ENCODE assay signal across 8 cellular contexts in the genomic region with DNA sequence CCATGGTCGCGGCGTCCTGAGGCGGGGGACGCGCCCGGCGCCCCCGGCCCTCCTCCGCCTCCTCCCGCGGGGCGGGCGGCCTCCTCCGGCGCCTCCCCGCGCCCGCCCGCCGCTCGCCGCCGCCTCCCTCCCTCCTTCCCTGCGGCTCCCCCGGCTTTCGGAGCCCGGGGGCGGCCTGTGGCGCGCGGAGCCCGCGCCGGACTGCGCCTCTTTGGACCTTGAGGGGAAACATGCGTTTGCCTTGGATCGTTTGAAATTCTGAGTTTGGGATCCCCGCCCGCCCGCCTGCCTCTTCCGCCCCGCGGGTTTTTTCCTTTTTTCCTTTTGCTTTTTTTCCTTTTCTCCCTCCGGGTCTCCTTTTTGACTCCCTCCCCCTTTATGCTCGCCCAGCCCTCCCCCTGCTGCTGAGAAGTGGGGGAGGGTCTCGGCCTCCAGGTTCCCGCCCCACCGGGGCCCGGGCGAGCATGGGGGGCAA. TPM values are rescaled to one million over a fixed set of nuclear protein-coding genes. Genes with fewer than 3 reads are reported as not detected.
DNase-seq lines count a peak whose midpoint lies in the region; ATAC-seq and TF ChIP-seq lines count a peak whose summit lies in the region.

No MANE protein-coding gene starts in this region.

- H3K4me3 Mint-ChIP-seq in CD14-positive monocyte (peak overlapping the region; percentile 88 to 91), nephron progenitor cell (peak overlapping the region; percentile 94)
- peak overlapping the region; percentile 73 for H3K4me3 Mint-ChIP-seq in activated CD4-positive, alpha-beta T cell treated with anti-CD3 and anti-CD28 coated beads, Interleukin-2, amount 10 ng/mL, durations not matched to agents 7 days and 5 days

- H3K36me3 ChIP-seq in fibroblast of lung (ENCODE audit: control insufficient read depth, insufficient read depth, low read length) = no peaks in the 10 kb centered on the region

- H3K27ac Mint-ChIP-seq in CD14-positive monocyte (peak overlapping the region in 5 of 7 donors; percentile 6 to 76 (median 73)), nephron progenitor cell (no peak overlapping the region)
- H3K27ac Mint-ChIP-seq in activated CD4-positive, alpha-beta T cell treated with anti-CD3 and anti-CD28 coated beads, Interleukin-2, amount 10 ng/mL, durations not matched to agents 7 days and 5 days = peak overlapping the region; percentile 77

- H3K9ac ChIP-seq in fibroblast of lung (ENCODE audit: insufficient read depth, low read length) = peak overlapping the region; percentile 71

- POLR2A ChIA-PET in activated CD4-positive, alpha-beta T cell treated with anti-CD3 and anti-CD28 coated beads, Interleukin-2, amount 10 ng/mL, durations not matched to agents 7 days and 5 days (lab: Charles Lee) = no interaction called here

- peaks cover 8% of the 10 kb centered on the region for H3K4me1 ChIP-seq in fibroblast of lung (ENCODE audit: control insufficient read depth, extremely low read depth, insufficient read depth, low read length)

- H3K4me1 Mint-ChIP-seq in CD14-positive monocyte = peaks cover 35% of the 10 kb centered on the region
- H3K4me1 Mint-ChIP-seq in activated CD4-positive, alpha-beta T cell treated with anti-CD3 and anti-CD28 coated beads, Interleukin-2, amount 10 ng/mL, durations not matched to agents 7 days and 5 days = peaks cover 32% of the 10 kb centered on the region
- peaks cover 48% of the 10 kb centered on the region for H3K4me1 Mint-ChIP-seq in nephron progenitor cell

- CTCF ChIA-PET in activated CD4-positive, alpha-beta T cell treated with anti-CD3 and anti-CD28 coated beads, Interleukin-2, amount 10 ng/mL, durations not matched to agents 7 days and 5 days (lab: Charles Lee) = interaction anchor here (1.0 to 4.7 kb wide), 7 partner anchors 10 to 132 kb away, joined by 4 to 84 read pairs (median 10); a partner anchor contains a TSS

- H3K36me3 Mint-ChIP-seq in CD14-positive monocyte (peaks cover 13 to 15% of the 10 kb centered on the region in 2 donors), nephron progenitor cell (ENCODE audit: low read depth) (peaks cover 18% of the 10 kb centered on the region)
- H3K36me3 Mint-ChIP-seq in activated CD4-positive, alpha-beta T cell treated with anti-CD3 and anti-CD28 coated beads, Interleukin-2, amount 10 ng/mL, durations not matched to agents 7 days and 5 days (ENCODE audit: low read depth) = peaks cover 4% of the 10 kb centered on the region

- no peaks in the 10 kb centered on the region for H4K20me1 ChIP-seq in fibroblast of lung (ENCODE audit: control insufficient read depth, extremely low read depth, insufficient read depth, low read length)

- TF ChIP-seq CTCF in CD14-positive monocyte (IDR thresholded peaks at IDR 0.05) (no peak), fibroblast of lung (conservative IDR thresholded peaks at IDR 0.05 in 1 of 2, IDR thresholded peaks at IDR 0.05 in 1 of 2; ENCODE audit: low read depth in 1 of 2, low read length in 2 of 2) (no peak), nephron progenitor cell (IDR thresholded peaks at IDR 0.05) (no peak)

- peak overlapping the region; percentile 60 to 86 (median 76) for H3K4me3 ChIP-seq in fibroblast of lung (replicated peaks in 1 of 4; ENCODE audit: control extremely low read depth in 1 of 4, insufficient read depth in 1 of 4, low read depth in 3 of 4, low read length in 4 of 4)

- H3K27ac ChIP-seq in fibroblast of lung (ENCODE audit: insufficient read depth, low read length) = no peak overlapping the region

- peak; percentile 41 for ATAC-seq in GM19397 (IDR thresholded peaks at IDR 0.05; ENCODE audit: unreplicated experiment)
- peak; percentile 37 for ATAC-seq in HG03521 (IDR thresholded peaks at IDR 0.05; ENCODE audit: unreplicated experiment)

- intact Hi-C loops in CD14-positive monocyte (cut with micrococcal nuclease) = loop anchor here (2.0 to 5.0 kb wide), 2 partner anchors 112 to 113 kb away; no protein-coding TSS in a partner anchor

- H3K79me2 ChIP-seq in fibroblast of lung (ENCODE audit: control insufficient read depth, insufficient read depth, low read length) = peaks cover 40% of the 10 kb centered on the region

- no peak overlapping the region for H2AFZ ChIP-seq in fibroblast of lung (ENCODE audit: low read length)

- no peaks in the 10 kb centered on the region for H3K27me3 ChIP-seq in fibroblast of lung (ENCODE audit: control insufficient read depth, insufficient read depth, low read length)

- H3K27me3 Mint-ChIP-seq in CD14-positive monocyte (ENCODE audit: low read depth in 3 of 3) (peaks cover 11 to 19% (median 14%) of the 10 kb centered on the region in 3 donors), nephron progenitor cell (ENCODE audit: low read depth, poor library complexity) (peaks cover 14% of the 10 kb centered on the region)
- H3K27me3 Mint-ChIP-seq in activated CD4-positive, alpha-beta T cell treated with anti-CD3 and anti-CD28 coated beads, Interleukin-2, amount 10 ng/mL, durations not matched to agents 7 days and 5 days = peaks cover 16% of the 10 kb centered on the region

- H3K4me2 ChIP-seq in fibroblast of lung (ENCODE audit: extremely low read depth, insufficient read depth, low read length) = peak overlapping the region; percentile 89

- no peaks in the 10 kb centered on the region for H3K9me3 ChIP-seq in fibroblast of lung (ENCODE audit: control insufficient read depth, insufficient read depth, low read depth, low read length)

- peaks cover 0 to 2% (median 0%) of the 10 kb centered on the region in 7 donors for H3K9me3 Mint-ChIP-seq in CD14-positive monocyte
- no peaks in the 10 kb centered on the region for H3K9me3 Mint-ChIP-seq in activated CD4-positive, alpha-beta T cell treated with anti-CD3 and anti-CD28 coated beads, Interleukin-2, amount 10 ng/mL, durations not matched to agents 7 days and 5 days
- H3K9me3 Mint-ChIP-seq in nephron progenitor cell = no peaks in the 10 kb centered on the region

- no peak for DNase-seq in CD14-positive monocyte (ENCODE audit: low spot score)
- DNase-seq in activated CD4-positive, alpha-beta T cell treated with anti-CD3 and anti-CD28 coated beads, Interleukin-2, amount 10 ng/mL, durations not matched to agents 7 days and 5 days = no peak
- DNase-seq in fibroblast of lung (ENCODE audit: low read depth in 2 of 2) = peak in 1 of 2 donors; percentile 25
- DNase-seq in nephron progenitor cell = no peak
- DNase-seq in kidney glomerular epithelial cell (lab: John Stamatoyannopoulos, UW) = no peak
- DNase-seq in GF-D8 (lab: John Stamatoyannopoulos, UW) = no peak

RNA-seq across cellular contexts. Expression of a gene that starts 0.4 kb away (rescaled TPM):
- polyA plus RNA-seq in CD14-positive monocyte (1 to 10 TPM; 1.9 to 4.3 TPM), fibroblast of lung (21.0 and 22.8 TPM in 2 replicates)
- 10 to 100 TPM; 16.1 to 16.3 TPM for total RNA-seq in activated CD4-positive, alpha-beta T cell treated with anti-CD3 and anti-CD28 coated beads, Interleukin-2, amount 10 ng/mL, durations not matched to agents 7 days and 5 days
- total RNA-seq in fibroblast of lung = 18.0 and 21.1 TPM in 2 replicates
- polyA plus RNA-seq in fibroblast of lung (2012) = 28.5 and 30.5 TPM in 2 replicates
- 29.6 and 32.9 TPM in 2 replicates for polyA minus RNA-seq in fibroblast of lung (ENCODE audit: low replicate concordance)

RNA-seq across cellular contexts. Expression of a gene that starts 14.3 kb away (rescaled TPM):
- polyA plus RNA-seq in CD14-positive monocyte = 1 to 10 TPM; 6.7 to 7.8 TPM
- 10 to 100 TPM; 65.8 TPM for total RNA-seq in activated CD4-positive, alpha-beta T cell treated with anti-CD3 and anti-CD28 coated beads, Interleukin-2, amount 10 ng/mL, durations not matched to agents 7 days and 5 days
- total RNA-seq in fibroblast of lung = 14.9 and 16.0 TPM in 2 replicates
- 30.2 and 33.7 TPM in 2 replicates for polyA plus RNA-seq in fibroblast of lung
- 18.0 and 19.2 TPM in 2 replicates for polyA plus RNA-seq in fibroblast of lung (2012)
- polyA minus RNA-seq in fibroblast of lung (ENCODE audit: low replicate concordance) = 75.2 and 88.5 TPM in 2 replicates
